In genomic region chr9:121818841-121819430, GRCh38 we compare ENCODE assay signal across 27 cellular contexts.
DNase-seq lines count a peak whose midpoint lies in the region; ATAC-seq and TF ChIP-seq lines count a peak whose summit lies in the region.
"Had no signal": no experiment of that assay in that cellular context is flagged by ENCODE, and none has a peak within 500 bp of the region (broad histone marks: within the 10 kb centered on the region; RNA-seq: fewer than 3 reads in every experiment).

No MANE protein-coding gene starts in this region.

- H3K27me3 ChIP-seq in SK-N-SH (ENCODE audit: insufficient read depth) = no peaks in the 10 kb centered on the region
- H3K27me3 ChIP-seq in NT2/D1 (ENCODE audit: insufficient read depth, insufficient read length) = peaks cover 3% of the 10 kb centered on the region
- H3K27me3 ChIP-seq in osteoblast (ENCODE audit: insufficient read depth, low read length) = no peaks in the 10 kb centered on the region
- H3K27me3 ChIP-seq in transverse colon = no peaks in the 10 kb centered on the region
- H3K27me3 ChIP-seq: heart left ventricle, pancreas, suprapubic skin, upper lobe of right lung had no signal

- no peaks in the 10 kb centered on the region for H3K79me2 ChIP-seq in SK-N-SH (ENCODE audit: insufficient read depth)
- no peaks in the 10 kb centered on the region for H3K79me2 ChIP-seq in osteoblast (ENCODE audit: insufficient read depth, low read length)

- H3K27ac Mint-ChIP-seq in glutamatergic neuron (ENCODE audit: unreplicated experiment) = peak overlapping the region; percentile 24
- no peak overlapping the region for H3K27ac Mint-ChIP-seq in stimulated activated effector memory CD8-positive, alpha-beta T cell treated with anti-CD3 and anti-CD28 coated beads, Interleukin-12 subunit alpha, Interleukin-12 subunit beta, amount 100 ng/mL, for 72 hours
- H3K27ac Mint-ChIP-seq: activated B cell treated with CpG ODN at 0.5 μM for 24 hours; activated T-cell treated with anti-CD3 and anti-CD28 coated beads, Interleukin-2, amount 50 U/mL, for 24 hours; CD4-positive, CD25-positive, alpha-beta regulatory T cell; naive thymus-derived CD4-positive, alpha-beta T cell had no signal

- in situ Hi-C loops in transverse colon (cut with MboI; ENCODE audit: low pct_ligation_motif_present in 1 of 4, low pct_unique_long_range_greater_than_20kb in 1 of 4, low sequenced_read_pairs in 3 of 4) = loop anchor here in 1 of 4 donors (25.0 kb wide), 1 partner anchor 168 kb away; no protein-coding TSS in a partner anchor

- H3F3A ChIP-seq in SK-N-SH (replicated peaks; ENCODE audit: insufficient read depth) = no peaks in the 10 kb centered on the region

- H3K9ac ChIP-seq in SK-N-SH = no peak overlapping the region
- H3K9ac ChIP-seq in NT2/D1 (ENCODE audit: insufficient read length, low read depth) = peak overlapping the region; percentile 69

- no peaks in the 10 kb centered on the region for H3K9me2 ChIP-seq in SK-N-SH

- H3K4me1 ChIP-seq in SK-N-SH (ENCODE audit: control insufficient read depth in 1 of 2, insufficient read depth in 2 of 2, low read depth in 1 of 2, low read length in 1 of 2) (peaks cover 0 to 22% of the 10 kb centered on the region in 2 experiments; a peak in 2 of 4 replicates), NT2/D1 (ENCODE audit: insufficient read depth, insufficient read length) (peaks cover 45% of the 10 kb centered on the region), osteoblast (ENCODE audit: insufficient read depth, low read length) (peaks cover 2% of the 10 kb centered on the region), transverse colon (peaks cover 0 to 9% (median 0%) of the 10 kb centered on the region in 4 donors)
- H3K4me1 ChIP-seq: lower lobe of right lung, pancreas, suprapubic skin, upper lobe of right lung had no signal

- no peak overlapping the region for H3K4me3 ChIP-seq in SK-N-SH (ENCODE audit: low read depth in 2 of 2, low read length in 1 of 2)
- H3K4me3 ChIP-seq in NT2/D1 (ENCODE audit: insufficient read length, low read depth) = peak overlapping the region; percentile 19
- H3K4me3 ChIP-seq in osteoblast (ENCODE audit: insufficient read depth, low read length) = no peak overlapping the region
- H3K4me3 ChIP-seq in transverse colon = no peak overlapping the region
- H3K4me3 ChIP-seq: GM12878, lower lobe of right lung, pancreas, suprapubic skin, upper lobe of right lung had no signal

- CTCF ChIA-PET in SK-N-SH (lab: Yijun Ruan, JAX) = interaction anchor here (0.6 to 1.7 kb wide), 3 partner anchors 10 to 133 kb away, joined by 3 to 5 read pairs (median 3); no protein-coding TSS in a partner anchor

- DNase-seq in SK-N-SH (peak; percentile 51), NT2/D1 (ENCODE audit: low read depth, low spot score) (no peak), glutamatergic neuron (no peak), osteoblast (ENCODE audit: insufficient read length, low spot score, missing footprints) (peak; percentile 71), transverse colon (no peak), DMS153 treated with DMSO at 0.1 percent for 48 hours (lab: John Stamatoyannopoulos, UW; ENCODE audit: unreplicated experiment) (no peak)
- DNase-seq in stimulated activated effector memory CD8-positive, alpha-beta T cell treated with anti-CD3 and anti-CD28 coated beads, Interleukin-12 subunit alpha, Interleukin-12 subunit beta, amount 100 ng/mL, for 72 hours (ENCODE audit: low spot score in 2 of 2) = no peak
- DNase-seq: activated B cell treated with CpG ODN at 0.5 μM for 24 hours; activated T-cell treated with anti-CD3 and anti-CD28 coated beads, Interleukin-2, amount 50 U/mL, for 24 hours; CD4-positive, CD25-positive, alpha-beta regulatory T cell; central memory CD4-positive, alpha-beta T cell; lower lobe of right lung; naive thymus-derived CD4-positive, alpha-beta T cell; NCI-H1417 treated with DMSO at 0.1 percent for 48 hours; NCI-H2081; NCI-H446; NCI-H774; pancreas; SIG-M5; stimulated activated naive CD4-positive, alpha-beta T cell; T1000 had no signal

- H3K9me3 ChIP-seq in SK-N-SH (no peaks in the 10 kb centered on the region), NT2/D1 (ENCODE audit: insufficient read depth, low read length) (no peaks in the 10 kb centered on the region), osteoblast (ENCODE audit: low read depth, low read length) (no peaks in the 10 kb centered on the region), transverse colon (no peaks in the 10 kb centered on the region)
- H3K9me3 ChIP-seq: heart left ventricle, lower lobe of right lung, pancreas, suprapubic skin, upper lobe of right lung had no signal

- no peak for TF ChIP-seq RAD21 in SK-N-SH (IDR thresholded peaks at IDR 0.05; ENCODE audit: low read length)

- H3K9me3 Mint-ChIP-seq in glutamatergic neuron (ENCODE audit: unreplicated experiment) = peaks cover 13% of the 10 kb centered on the region
- no peaks in the 10 kb centered on the region for H3K9me3 Mint-ChIP-seq in stimulated activated effector memory CD8-positive, alpha-beta T cell treated with anti-CD3 and anti-CD28 coated beads, Interleukin-12 subunit alpha, Interleukin-12 subunit beta, amount 100 ng/mL, for 72 hours
- H3K9me3 Mint-ChIP-seq: activated B cell treated with CpG ODN at 0.5 μM for 24 hours; activated T-cell treated with anti-CD3 and anti-CD28 coated beads, Interleukin-2, amount 50 U/mL, for 24 hours; CD4-positive, CD25-positive, alpha-beta regulatory T cell; naive thymus-derived CD4-positive, alpha-beta T cell had no signal

- WGBS in SK-N-SH (ENCODE audit: low lambda C conversion rate) = 89% methylated on average over 12 of the region's 12 CpGs
- WGBS in transverse colon (ENCODE audit: low coverage in 1 of 2), 2 donors = 84 to 90% methylated on average over 7 to 12 of the region's 12 CpGs

- H3K4me3 Mint-ChIP-seq in glutamatergic neuron (ENCODE audit: unreplicated experiment) = no peak overlapping the region
- no peak overlapping the region for H3K4me3 Mint-ChIP-seq in stimulated activated effector memory CD8-positive, alpha-beta T cell treated with anti-CD3 and anti-CD28 coated beads, Interleukin-12 subunit alpha, Interleukin-12 subunit beta, amount 100 ng/mL, for 72 hours
- H3K4me3 Mint-ChIP-seq: activated B cell treated with CpG ODN at 0.5 μM for 24 hours; activated T-cell treated with anti-CD3 and anti-CD28 coated beads, Interleukin-2, amount 50 U/mL, for 24 hours; CD4-positive, CD25-positive, alpha-beta regulatory T cell; naive thymus-derived CD4-positive, alpha-beta T cell had no signal

- H3K36me3 Mint-ChIP-seq in glutamatergic neuron (ENCODE audit: unreplicated experiment) = no peaks in the 10 kb centered on the region
- H3K36me3 Mint-ChIP-seq in stimulated activated effector memory CD8-positive, alpha-beta T cell treated with anti-CD3 and anti-CD28 coated beads, Interleukin-12 subunit alpha, Interleukin-12 subunit beta, amount 100 ng/mL, for 72 hours = peaks cover 5% of the 10 kb centered on the region
- H3K36me3 Mint-ChIP-seq: CD4-positive, CD25-positive, alpha-beta regulatory T cell; naive thymus-derived CD4-positive, alpha-beta T cell had no signal

- TF ChIP-seq CTCF in SK-N-SH (IDR thresholded peaks at IDR 0.05) (no peak), glutamatergic neuron (IDR thresholded peaks at IDR 0.05; ENCODE audit: partially characterized antibody, unreplicated experiment) (no peak), osteoblast (IDR thresholded peaks at IDR 0.05; ENCODE audit: extremely low read depth, low read depth, low read length) (no peak), transverse colon (IDR thresholded peaks at IDR 0.05) (no peak)

- no peak overlapping the region for H2AFZ ChIP-seq in SK-N-SH (ENCODE audit: low read depth)
- no peak overlapping the region for H2AFZ ChIP-seq in osteoblast (ENCODE audit: low read length)

- peaks cover 45% of the 10 kb centered on the region for H3K4me1 Mint-ChIP-seq in glutamatergic neuron (ENCODE audit: low read depth, unreplicated experiment)
- H3K4me1 Mint-ChIP-seq in stimulated activated effector memory CD8-positive, alpha-beta T cell treated with anti-CD3 and anti-CD28 coated beads, Interleukin-12 subunit alpha, Interleukin-12 subunit beta, amount 100 ng/mL, for 72 hours = peaks cover 7% of the 10 kb centered on the region
- H3K4me1 Mint-ChIP-seq: CD4-positive, CD25-positive, alpha-beta regulatory T cell; naive thymus-derived CD4-positive, alpha-beta T cell had no signal

- H3K36me3 ChIP-seq in SK-N-SH (replicated peaks in 1 of 2; ENCODE audit: control insufficient read depth in 1 of 2, insufficient read depth in 2 of 2, low read length in 1 of 2) = no peaks in the 10 kb centered on the region
- H3K36me3 ChIP-seq in NT2/D1 (ENCODE audit: insufficient read depth, insufficient read length, low read length) = no peaks in the 10 kb centered on the region
- H3K36me3 ChIP-seq in osteoblast (ENCODE audit: insufficient read depth, low read length) = no peaks in the 10 kb centered on the region
- no peaks in the 10 kb centered on the region for H3K36me3 ChIP-seq in transverse colon
- H3K36me3 ChIP-seq: heart left ventricle, lower lobe of right lung, pancreas, suprapubic skin, upper lobe of right lung had no signal

- H3K4me2 ChIP-seq in SK-N-SH (no peak overlapping the region), osteoblast (ENCODE audit: insufficient read depth, low read length) (no peak overlapping the region)

- no peak; the same call in 1 of the 3 replicates for ATAC-seq in SK-N-SH treated with all-trans-retinoic acid at 6 μM for 48 hours
- ATAC-seq in stimulated activated effector memory CD8-positive, alpha-beta T cell treated with anti-CD3 and anti-CD28 coated beads, Interleukin-12 subunit alpha, Interleukin-12 subunit beta, amount 100 ng/mL, for 72 hours = no peak
- ATAC-seq: GM12878; naive thymus-derived CD4-positive, alpha-beta T cell; pancreas; upper lobe of right lung had no signal

- no peak for TF ChIP-seq POLR2A in transverse colon (IDR thresholded peaks at IDR 0.05)

- H4K20me1 ChIP-seq in SK-N-SH (ENCODE audit: insufficient read depth) = no peaks in the 10 kb centered on the region
- no peaks in the 10 kb centered on the region for H4K20me1 ChIP-seq in osteoblast (ENCODE audit: insufficient read depth, low read length)

- peaks cover 14% of the 10 kb centered on the region for H3K27me3 Mint-ChIP-seq in glutamatergic neuron (ENCODE audit: unreplicated experiment)
- H3K27me3 Mint-ChIP-seq: activated T-cell treated with anti-CD3 and anti-CD28 coated beads, Interleukin-2, amount 50 U/mL, for 24 hours; naive thymus-derived CD4-positive, alpha-beta T cell had no signal

- no peak overlapping the region for H3K27ac ChIP-seq in SK-N-SH (ENCODE audit: low read depth in 2 of 2, low read length in 1 of 2)
- H3K27ac ChIP-seq in osteoblast (ENCODE audit: low read depth, low read length) = no peak overlapping the region
- no peak overlapping the region for H3K27ac ChIP-seq in transverse colon
- H3K27ac ChIP-seq: heart left ventricle, lower lobe of right lung, pancreas, skin epidermis, suprapubic skin, upper lobe of right lung had no signal

- intact Hi-C loops in transverse colon (cut with DNase I; ENCODE audit: low total_unique reads) = no loop called here

- POLR2A ChIA-PET in SK-N-SH (lab: Yijun Ruan, JAX) = no interaction called here

- TF ChIP-seq EP300 in SK-N-SH (IDR thresholded peaks at IDR 0.05; ENCODE audit: borderline replicate concordance in 1 of 2, low read depth in 1 of 2, low read length in 1 of 2) (no peak), transverse colon (IDR thresholded peaks at IDR 0.05; ENCODE audit: low read depth) (no peak)

TF ChIP-seq in SK-N-SH, 30 proteins besides CTCF, POLR2A, EP300 and RAD21 (continues in another document):
- no peak for TF ChIP-seq TCF12 (IDR thresholded peaks at IDR 0.05)

TF ChIP-seq in SK-N-SH treated with all-trans-retinoic acid at 6 μM for 48 hours, 23 proteins besides CTCF, POLR2A, EP300 and RAD21 (continues in another document):
- no peak for TF ChIP-seq OSR1 (CRISPR knock-in tag; IDR thresholded peaks at IDR 0.05)

Comparison
In these comparisons a context has a peak if more than half of its experiments do, and no peak if none do; other contexts are left out.
1. DNase-seq: peak in SK-N-SH (single experiment) and osteoblast (single experiment); none in NT2/D1 (single experiment), glutamatergic neuron (single experiment), stimulated activated effector memory CD8-positive, alpha-beta T cell treated with anti-CD3 and anti-CD28 coated beads, Interleukin-12 subunit alpha, Interleukin-12 subunit beta, amount 100 ng/mL, for 72 hours (0 of 2), transverse colon (single experiment) and DMS153 treated with DMSO at 0.1 percent for 48 hours (single experiment).